Comparison of ENCODE assay signal across 20 cellular contexts in genomic region chr19:18775586-18776287, GRCh38. TPM values are rescaled to one million over a fixed set of nuclear protein-coding genes. Genes with fewer than 3 reads are reported as not detected.
A peak's percentile ranks its signal among the peaks of the same experiment; 100 is the strongest.
DNase-seq lines count a peak whose midpoint lies in the region; ATAC-seq, FAIRE-seq and TF ChIP-seq lines count a peak whose summit lies in the region.
"Had no signal": no experiment of that assay in that cellular context is flagged by ENCODE, and none has a peak within 500 bp of the region (broad histone marks: within the 10 kb centered on the region; RNA-seq: fewer than 3 reads in every experiment).

No MANE protein-coding gene starts in this region.

- BruUV-seq in K562 (replicated peaks; lab: Mats Ljungman, UMichigan), result no TSS peak

- H3K27ac Mint-ChIP-seq in naive thymus-derived CD4-positive, alpha-beta T cell, result no peak overlapping the region
- H3K27ac Mint-ChIP-seq: activated naive CD8-positive, alpha-beta T cell treated with anti-CD3 and anti-CD28 coated beads for 36 hours; CD4-positive, alpha-beta T cell had no signal

- no peak overlapping the region for H3K27ac ChIP-seq in K562 (ENCODE audit: extremely low read depth, low read depth, low read length)
- no peak overlapping the region for H3K27ac ChIP-seq in naive thymus-derived CD4-positive, alpha-beta T cell (ENCODE audit: low read depth, low read length)
- H3K27ac ChIP-seq: parathyroid adenoma, SJSA1 had no signal

- H3K27me3 Mint-ChIP-seq in naive thymus-derived CD4-positive, alpha-beta T cell, result peaks cover 0 to 2% (median 0%) of the 10 kb centered on the region in 5 donors
- H3K27me3 Mint-ChIP-seq: activated naive CD8-positive, alpha-beta T cell treated with anti-CD3 and anti-CD28 coated beads for 36 hours; CD4-positive, alpha-beta T cell had no signal

- no peak overlapping the region for H2AFZ ChIP-seq in K562 (ENCODE audit: low read depth, low read length)
- H2AFZ ChIP-seq: parathyroid adenoma had no signal

- intact Hi-C loops in K562 (cut with micrococcal nuclease) (no loop called here), sciatic nerve (cut with DNase I) (no loop called here)
- intact Hi-C loops in naive thymus-derived CD4-positive, alpha-beta T cell (cut with micrococcal nuclease), result no loop called here

- H3K9me3 Mint-ChIP-seq in naive thymus-derived CD4-positive, alpha-beta T cell, result peaks cover 0 to 3% (median 0%) of the 10 kb centered on the region in 11 donors
- H3K9me3 Mint-ChIP-seq: activated naive CD8-positive, alpha-beta T cell treated with anti-CD3 and anti-CD28 coated beads for 36 hours; activated T-cell treated with anti-CD3 and anti-CD28 coated beads, Interleukin-2, amount 50 U/mL, for 4 hours; CD4-positive, alpha-beta T cell had no signal

- no peak for TF ChIP-seq CTCF in K562 (IDR thresholded peaks at IDR 0.05 in 2 of 3, conservative IDR thresholded peaks at IDR 0.05 in 1 of 3; ENCODE audit: insufficient read depth in 2 of 3, low read depth in 1 of 3, low read length in 3 of 3)

- no peaks in the 10 kb centered on the region for H3K79me2 ChIP-seq in K562 (ENCODE audit: control insufficient read depth, insufficient read depth, low read length)
- H3K79me2 ChIP-seq: parathyroid adenoma had no signal

- H3K4me3 Mint-ChIP-seq in naive thymus-derived CD4-positive, alpha-beta T cell, result no peak overlapping the region
- H3K4me3 Mint-ChIP-seq: activated naive CD8-positive, alpha-beta T cell treated with anti-CD3 and anti-CD28 coated beads for 36 hours; activated T-cell treated with anti-CD3 and anti-CD28 coated beads, Interleukin-2, amount 50 U/mL, for 4 hours; CD4-positive, alpha-beta T cell had no signal

- H3K4me1 Mint-ChIP-seq in naive thymus-derived CD4-positive, alpha-beta T cell, result peaks cover 0 to 4% (median 0%) of the 10 kb centered on the region in 7 donors

- no peaks in the 10 kb centered on the region for H3K9me1 ChIP-seq in K562 (ENCODE audit: control insufficient read depth, insufficient read depth, low read length)

- H3K9me3 ChIP-seq in K562 (replicated peaks; ENCODE audit: control insufficient read depth, insufficient read depth, low read depth, low read length), result no peaks in the 10 kb centered on the region; the same call in 1 of the 2 replicates
- no peaks in the 10 kb centered on the region for H3K9me3 ChIP-seq in naive thymus-derived CD4-positive, alpha-beta T cell (ENCODE audit: control insufficient read depth in 2 of 3, low read length in 3 of 3)
- H3K9me3 ChIP-seq: mucosa of descending colon, SJSA1 had no signal

- H3K4me2 ChIP-seq in K562 (ENCODE audit: insufficient read depth, low read length), result no peak overlapping the region

- no peak for FAIRE-seq in K562 (lab: Jason Lieb, UNC)
- FAIRE-seq: GM12891 had no signal

- H3K36me3 Mint-ChIP-seq in naive thymus-derived CD4-positive, alpha-beta T cell, result peaks cover 0 to 3% (median 0%) of the 10 kb centered on the region in 5 donors
- H3K36me3 Mint-ChIP-seq: activated naive CD8-positive, alpha-beta T cell treated with anti-CD3 and anti-CD28 coated beads for 36 hours had no signal

- H3K4me1 ChIP-seq in K562 (replicated peaks in 1 of 2; ENCODE audit: control insufficient read depth in 2 of 2, insufficient read depth in 2 of 2, low read length in 2 of 2), result peaks cover 0 to 62% of the 10 kb centered on the region in 2 experiments; a peak in 3 of 5 replicates
- H3K4me1 ChIP-seq in naive thymus-derived CD4-positive, alpha-beta T cell (ENCODE audit: control insufficient read depth in 2 of 2, insufficient read depth in 2 of 2, low read length in 2 of 2), result no peaks in the 10 kb centered on the region
- H3K4me1 ChIP-seq: parathyroid adenoma had no signal

- TF ChIP-seq EP300 in K562 (IDR thresholded peaks at IDR 0.05; ENCODE audit: low read length), result no peak

- POLR2A ChIA-PET in K562 (lab: Yijun Ruan, JAX), result interaction anchor here (0.6 kb wide), 1 partner anchor 269 kb away, joined by 3 read pairs; no protein-coding TSS in a partner anchor
- POLR2A ChIA-PET in naive thymus-derived CD4-positive, alpha-beta T cell (lab: Charles Lee), result no interaction called here

- whole genome bisulfite sequencing in K562 (ENCODE audit: insufficient coverage, low coverage, missing lambda C conversion rate), result 20% methylated on average over 28 of the region's 33 CpGs

- in situ Hi-C loops in K562 (cut with MboI), result no loop called here

- no peak for TF ChIP-seq RAD21 in K562 (CRISPR knock-in tag; conservative IDR thresholded peaks at IDR 0.05 in 1 of 2, IDR thresholded peaks at IDR 0.05 in 1 of 2)

- peaks cover 14% of the 10 kb centered on the region for H4K20me1 ChIP-seq in K562 (replicated peaks; ENCODE audit: control insufficient read depth, insufficient read depth, low read length)

- ATAC-seq in K562 (no peak), HG03442 (IDR thresholded peaks at IDR 0.05; ENCODE audit: unreplicated experiment) (no peak), sciatic nerve (no peak)
- peak; percentile 8 for ATAC-seq in naive thymus-derived CD4-positive, alpha-beta T cell
- ATAC-seq: activated T-cell treated with anti-CD3 and anti-CD28 coated beads, Interleukin-2, amount 50 U/mL, for 4 hours; mucosa of descending colon had no signal

- CTCF ChIA-PET in K562 (lab: Yijun Ruan, JAX; ENCODE audit: low intra/inter-chr PET ratio), result interaction anchor here (0.5 kb wide), 1 partner anchor 57 kb away, joined by 3 read pairs; no protein-coding TSS in a partner anchor
- CTCF ChIA-PET in naive thymus-derived CD4-positive, alpha-beta T cell (lab: Charles Lee), result no interaction called here

- H3K4me3 ChIP-seq in K562, result no peak overlapping the region
- no peak overlapping the region for H3K4me3 ChIP-seq in naive thymus-derived CD4-positive, alpha-beta T cell (ENCODE audit: low read length)
- H3K4me3 ChIP-seq: mucosa of descending colon, SJSA1 had no signal

- DNase-seq in GM03348 (ENCODE audit: low spot score) (peak; percentile 86), M059J (ENCODE audit: low read depth) (peak; percentile 86), K562 (ENCODE audit: extremely low read depth in 1 of 4, low spot score in 3 of 4) (peak in 2 of 4 experiments; percentile 42 to 51), NCI-H187 treated with DMSO at 0.1 percent for 48 hours (lab: John Stamatoyannopoulos, UW) (no peak), NCI-H1417 (lab: John Stamatoyannopoulos, UW) (no peak), sciatic nerve (ENCODE audit: low spot score) (no peak)
- DNase-seq in naive thymus-derived CD4-positive, alpha-beta T cell, result peak in 1 of 9 donors; percentile 5
- DNase-seq: activated CD4-positive, alpha-beta T cell treated with anti-CD3 and anti-CD28 coated beads, Interleukin-2, amount 50 U/mL, for 4 hours; activated naive CD8-positive, alpha-beta T cell treated with anti-CD3 and anti-CD28 coated beads for 36 hours; activated T-cell treated with anti-CD3 and anti-CD28 coated beads, Interleukin-2, amount 50 U/mL, for 4 hours; CD4-positive, alpha-beta T cell; kidney glomerular epithelial cell; MM.1S; mucosa of descending colon; NCI-H2107 had no signal

- no peak overlapping the region for H3K9ac ChIP-seq in K562 (ENCODE audit: insufficient read depth in 1 of 2, low read depth in 2 of 2, low read length in 2 of 2)
- H3K9ac ChIP-seq: parathyroid adenoma had no signal

- H3K27me3 ChIP-seq in K562 (ENCODE audit: control insufficient read depth in 2 of 2, insufficient read depth in 2 of 2, low read length in 2 of 2), result peaks cover 28 to 73% of the 10 kb centered on the region in 2 experiments; a peak in 4 of 5 replicates
- H3K27me3 ChIP-seq in naive thymus-derived CD4-positive, alpha-beta T cell (ENCODE audit: control insufficient read depth in 2 of 2, insufficient read depth in 2 of 2, low read length in 2 of 2), result no peaks in the 10 kb centered on the region
- H3K27me3 ChIP-seq: SJSA1 had no signal

- TF ChIP-seq POLR2A in K562 (conservative IDR thresholded peaks at IDR 0.05), result no peak

- no peaks in the 10 kb centered on the region for H3K36me3 ChIP-seq in K562 (ENCODE audit: control insufficient read depth, insufficient read depth, low read length)
- peaks cover 0 to 15% (median 0%) of the 10 kb centered on the region in 3 experiments for H3K36me3 ChIP-seq in naive thymus-derived CD4-positive, alpha-beta T cell (ENCODE audit: control insufficient read depth in 2 of 3, insufficient read depth in 3 of 3, low read length in 3 of 3)
- H3K36me3 ChIP-seq: SJSA1 had no signal

RNA-seq across cellular contexts. Expression of gene COMP, which starts 15.4 kb away (rescaled TPM):
- not detected in 2 replicates for total RNA-seq in M059J (2014; rRNA removed; shearing (Covaris generic))
- not detected in 2 replicates for total RNA-seq in K562 (2011; cell fraction: chromatin; rRNA removed; ENCODE audit: low replicate concordance)
- total RNA-seq in K562 (2011; cell fraction: nucleolus; rRNA removed), result not detected in 2 replicates
- total RNA-seq in K562 (2011; cell fraction: nucleoplasm; rRNA removed), result not detected in 2 replicates
- total RNA-seq in K562 (2014; rRNA removed) (not detected in 2 replicates), K562 (2014; rRNA removed; fragmentation: Illumina TruSeq; extraction: Trizol) (not detected in 2 replicates), K562 (2015; rRNA removed; fragmentation: Illumina TruSeq; extraction: Trizol) (not detected in 2 replicates), K562 (2021) (0.07 TPM in 1 of 2 replicates, not detected in the other), sciatic nerve (7.6 TPM)
- polyA plus RNA-seq in K562 (2011; rRNA removed) (not detected in 2 replicates), K562 (2014; fragmentation: Illumina TruSeq; extraction: Trizol) (not detected in 2 replicates), K562 (2014; fragmentation: Nextera tagmentation; extraction: Ambion mirVana) (not detected), K562 (2014; rRNA removed) (not detected in 2 replicates)
- polyA plus RNA-seq in K562 (2011; cell fraction: cytosol; rRNA removed), result not detected in 2 replicates
- polyA plus RNA-seq in K562 (2011; cell fraction: nucleus; rRNA removed), result not detected in 2 replicates
- polyA plus RNA-seq in K562 (2012), result not detected in 2 replicates
- not detected in 2 replicates for polyA minus RNA-seq in K562 (2011; rRNA and poly(A)+ RNA removed)
- polyA minus RNA-seq in K562 (2011; cell fraction: cytosol; rRNA and poly(A)+ RNA removed), result not detected in 2 replicates
- not detected in 2 replicates for polyA minus RNA-seq in K562 (2011; cell fraction: nucleus; rRNA and poly(A)+ RNA removed)
- not detected for total RNA-seq in naive thymus-derived CD4-positive, alpha-beta T cell
- not detected for polyA plus RNA-seq in naive thymus-derived CD4-positive, alpha-beta T cell
- total RNA-seq: activated naive CD8-positive, alpha-beta T cell treated with anti-CD3 and anti-CD28 coated beads for 36 hours; activated T-cell treated with anti-CD3 and anti-CD28 coated beads, Interleukin-2, amount 50 U/mL, for 4 hours; CD4-positive, alpha-beta T cell; cerebellum; SJSA1 had no signal

RNA-seq across cellular contexts. Expression of gene UPF1, which starts 56.0 kb away (rescaled TPM):
- total RNA-seq in M059J (2014; rRNA removed; shearing (Covaris generic)), result 85.4 and 131 TPM in 2 replicates
- 164 and 380 TPM in 2 replicates for total RNA-seq in K562 (2011; cell fraction: chromatin; rRNA removed; ENCODE audit: low replicate concordance)
- total RNA-seq in K562 (2011; cell fraction: nucleolus; rRNA removed), result 194 and 199 TPM in 2 replicates
- total RNA-seq in K562 (2011; cell fraction: nucleoplasm; rRNA removed), result 117 and 137 TPM in 2 replicates
- 59.6 and 66.0 TPM in 2 replicates for total RNA-seq in K562 (2014; rRNA removed)
- total RNA-seq in K562 (2014; rRNA removed; fragmentation: Illumina TruSeq; extraction: Trizol), result 24.6 and 27.9 TPM in 2 replicates
- total RNA-seq in K562 (2015; rRNA removed; fragmentation: Illumina TruSeq; extraction: Trizol), result 27.8 and 31.1 TPM in 2 replicates
- total RNA-seq in K562 (2021), result 98.8 and 103 TPM in 2 replicates
- polyA plus RNA-seq in K562 (2011; rRNA removed), result 21.5 and 44.9 TPM in 2 replicates
- 21.0 and 30.1 TPM in 2 replicates for polyA plus RNA-seq in K562 (2011; cell fraction: cytosol; rRNA removed)
- 96.8 and 126 TPM in 2 replicates for polyA plus RNA-seq in K562 (2011; cell fraction: nucleus; rRNA removed)
- 49.2 and 51.8 TPM in 2 replicates for polyA plus RNA-seq in K562 (2012)
- polyA plus RNA-seq in K562 (2014; fragmentation: Illumina TruSeq; extraction: Trizol), result 47.1 and 49.1 TPM in 2 replicates
- under 1 TPM; 0.34 to 0.71 TPM for polyA plus RNA-seq in K562 (2014; fragmentation: Nextera tagmentation; extraction: Ambion mirVana)
- 36.5 and 40.7 TPM in 2 replicates for polyA plus RNA-seq in K562 (2014; rRNA removed)
- polyA minus RNA-seq in K562 (2011; rRNA and poly(A)+ RNA removed), result 68.3 and 101 TPM in 2 replicates
- 99.1 and 134 TPM in 2 replicates for polyA minus RNA-seq in K562 (2011; cell fraction: cytosol; rRNA and poly(A)+ RNA removed)
- 61.1 and 76.9 TPM in 2 replicates for polyA minus RNA-seq in K562 (2011; cell fraction: nucleus; rRNA and poly(A)+ RNA removed)
- total RNA-seq in naive thymus-derived CD4-positive, alpha-beta T cell, result 100 to 1,000 TPM in 4 of 5 experiments, 10 to 100 TPM in 1; 98.7 to 148 (median 113) TPM
- 10 to 100 TPM in 1 of 2 donors, 1 to 10 TPM in 1; 7.7 to 25.3 TPM for polyA plus RNA-seq in naive thymus-derived CD4-positive, alpha-beta T cell
- 57.8 TPM for total RNA-seq in sciatic nerve

Comparison
In these comparisons a context has a peak if more than half of its experiments do, and no peak if none do; other contexts are left out.
1. DNase-seq: peak in GM03348 (single experiment) and M059J (single experiment); none in NCI-H187 treated with DMSO at 0.1 percent for 48 hours (single experiment), NCI-H1417 (0 of 3) and sciatic nerve (single experiment).